8 cellular contexts compared by ENCODE assay signal in the genomic region with DNA sequence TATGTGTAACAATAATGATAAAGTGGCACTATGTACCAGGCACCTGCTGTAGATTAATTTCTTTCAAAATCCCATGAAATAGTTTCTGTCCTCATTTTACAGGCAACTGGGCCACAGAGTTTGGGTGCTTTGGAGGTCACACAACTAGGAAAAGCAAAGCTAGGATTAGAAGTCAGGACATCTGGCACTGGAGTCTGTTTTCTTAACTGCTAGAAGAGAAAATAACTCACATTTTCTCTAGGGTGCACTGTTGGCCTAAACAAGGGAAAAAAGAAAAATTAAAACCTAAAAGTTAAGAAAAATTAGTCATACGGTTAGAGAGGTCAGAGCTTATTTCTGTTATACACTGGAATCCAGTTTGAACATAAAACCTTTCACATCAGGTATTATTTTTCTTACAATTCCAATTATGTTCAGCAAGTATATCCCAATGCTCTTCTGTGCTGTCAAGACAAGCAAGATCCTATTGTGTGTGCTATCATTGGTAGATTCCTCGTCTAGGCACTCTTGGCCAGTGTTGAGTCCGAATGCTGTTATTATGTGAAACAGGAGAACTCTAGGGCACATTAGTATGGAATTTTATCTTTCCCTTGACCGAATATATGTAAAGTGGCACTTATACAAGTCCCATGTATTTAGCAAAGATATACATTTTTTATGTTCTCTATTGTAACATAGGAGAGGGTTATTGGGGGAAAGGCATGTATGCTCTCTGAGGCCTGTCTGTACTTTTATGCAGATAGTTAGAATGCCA. TPM values are rescaled to one million over a fixed set of nuclear protein-coding genes. Genes with fewer than 3 reads are reported as not detected.
A peak's percentile ranks its signal among the peaks of the same experiment; 100 is the strongest.
DNase-seq lines count a peak whose midpoint lies in the region; ATAC-seq, FAIRE-seq and TF ChIP-seq lines count a peak whose summit lies in the region.

No MANE protein-coding gene starts in this region.

- peak overlapping the region in 1 of 2 experiments; percentile 92 for H3K4me3 ChIP-seq in mesenchymal stem cell (ENCODE audit: insufficient read depth in 1 of 2, low read depth in 1 of 2, low read length in 2 of 2)
- H3K4me3 ChIP-seq in kidney (ENCODE audit: low read length in 2 of 2), result peak overlapping the region in 1 of 2 donors; percentile 99

- TF ChIP-seq CTCF in HFFc6 (IDR thresholded peaks at IDR 0.05), result peak; percentile 33
- no peak for TF ChIP-seq CTCF in WTC11 (IDR thresholded peaks at IDR 0.05)
- no peak for TF ChIP-seq CTCF in kidney (IDR thresholded peaks at IDR 0.05; ENCODE audit: borderline replicate concordance, extremely low read depth, insufficient read depth)

- H3K4me1 ChIP-seq in mesenchymal stem cell (ENCODE audit: control insufficient read depth, insufficient read depth, low read depth, low read length) (no peaks in the 10 kb centered on the region), kidney (ENCODE audit: control insufficient read depth in 1 of 2, insufficient read depth in 1 of 2, low read depth in 1 of 2, low read length in 2 of 2) (peaks cover 3 to 5% of the 10 kb centered on the region in 2 donors)

- H3K4me3 Mint-ChIP-seq in HFFc6, result peak overlapping the region; percentile 92
- peak overlapping the region; percentile 89; the same call in 1 of the 2 replicates for H3K4me3 Mint-ChIP-seq in WTC11

- no peak overlapping the region for H2BK120ac ChIP-seq in mesenchymal stem cell (ENCODE audit: low read depth, low read length)

- no peak overlapping the region for H3K4ac ChIP-seq in mesenchymal stem cell (ENCODE audit: low read depth in 1 of 2, low read length in 2 of 2)

- POLR2A ChIA-PET in WTC11 (lab: Charles Lee), result no interaction called here

- peak overlapping the region; percentile 55 for H3K4me2 ChIP-seq in mesenchymal stem cell (ENCODE audit: low read length, poor library complexity, severe bottlenecking)

- no peak overlapping the region for H4K91ac ChIP-seq in mesenchymal stem cell (ENCODE audit: low read length)

- H3K27ac ChIP-seq in mesenchymal stem cell (ENCODE audit: low read length, poor library complexity, severe bottlenecking) (peak overlapping the region; percentile 33), kidney (ENCODE audit: low read depth in 2 of 2, low read length in 2 of 2) (no peak overlapping the region)

- no peak overlapping the region for H3K23ac ChIP-seq in mesenchymal stem cell (ENCODE audit: low read length in 2 of 2)

- intact Hi-C loops in kidney (cut with DNase I), result no loop called here

- no peak overlapping the region for H2BK15ac ChIP-seq in mesenchymal stem cell (ENCODE audit: low read depth, poor library complexity, severe bottlenecking)

- no peaks in the 10 kb centered on the region for H3K9me3 ChIP-seq in mesenchymal stem cell (ENCODE audit: control insufficient read depth, low read length)
- H3K9me3 ChIP-seq in kidney (ENCODE audit: control insufficient read depth in 1 of 2, low read length in 2 of 2), result no peaks in the 10 kb centered on the region

- H3K18ac ChIP-seq in mesenchymal stem cell (ENCODE audit: low read depth in 1 of 2, low read length in 2 of 2), result no peak overlapping the region

- H3K36me3 Mint-ChIP-seq in HFFc6 (ENCODE audit: low read depth) (peaks cover 14% of the 10 kb centered on the region), WTC11 (peaks cover 10% of the 10 kb centered on the region)

- no peak overlapping the region for H2BK5ac ChIP-seq in mesenchymal stem cell (ENCODE audit: low read depth, low read length, poor library complexity, severe bottlenecking)

- H3K27me3 Mint-ChIP-seq in HFFc6 (ENCODE audit: insufficient read depth) (no peaks in the 10 kb centered on the region; the same call in 1 of the 2 replicates), WTC11 (ENCODE audit: low read depth) (no peaks in the 10 kb centered on the region)

- no peak overlapping the region for H2AK5ac ChIP-seq in mesenchymal stem cell (ENCODE audit: low read length, severe bottlenecking)

- H3K14ac ChIP-seq in mesenchymal stem cell (ENCODE audit: low read length in 2 of 2), result no peak overlapping the region

- H3K9ac ChIP-seq in mesenchymal stem cell (ENCODE audit: low read length) (peak overlapping the region; percentile 96), kidney (ENCODE audit: low read length in 2 of 2) (no peak overlapping the region)

- H3K27me3 ChIP-seq in mesenchymal stem cell (ENCODE audit: control insufficient read depth in 1 of 2, insufficient read depth in 1 of 2, low read length in 2 of 2), result no peaks in the 10 kb centered on the region

- H4K8ac ChIP-seq in mesenchymal stem cell (ENCODE audit: low read length), result no peak overlapping the region

- DNase-seq in Caki2 (ENCODE audit: low read depth) (peak; percentile 8), HFFc6 (peak; percentile 13), WTC11 (ENCODE audit: low spot score) (no peak), mesenchymal stem cell (peak; percentile 10), NCI-H1436 (lab: John Stamatoyannopoulos, UW) (no peak), kidney (no peak), NOMO-1 (lab: John Stamatoyannopoulos, UW; ENCODE audit: unreplicated experiment in 2 of 2) (no peak)

- H3K36me3 ChIP-seq in mesenchymal stem cell (ENCODE audit: control insufficient read depth in 1 of 2, insufficient read depth in 2 of 2, low read depth in 1 of 2, low read length in 2 of 2) (peaks cover 3 to 26% of the 10 kb centered on the region in 2 experiments), kidney (ENCODE audit: control insufficient read depth in 1 of 2, insufficient read depth in 2 of 2, low read length in 2 of 2) (peaks cover 6 to 9% of the 10 kb centered on the region in 2 donors)

- WGBS in mesenchymal stem cell, result 95% methylated on average over 3 of the region's 4 CpGs

- no peak overlapping the region for H2BK12ac ChIP-seq in mesenchymal stem cell (ENCODE audit: low read length in 2 of 2)

- FAIRE-seq in kidney (lab: Jason Lieb, UNC), result no peak

- CTCF ChIA-PET in WTC11 (lab: Charles Lee), result interaction anchor here (2.4 kb wide), 1 partner anchor 20 kb away, joined by 13 read pairs; a partner anchor contains a TSS

- H2AFZ ChIP-seq in mesenchymal stem cell (ENCODE audit: low read depth, low read length), result no peak overlapping the region

- H3K27ac Mint-ChIP-seq in HFFc6 (peak overlapping the region; percentile 91; the same call in 1 of the 2 replicates), WTC11 (no peak overlapping the region)

- H3K4me1 Mint-ChIP-seq in HFFc6 (ENCODE audit: low read depth) (peaks cover 20% of the 10 kb centered on the region), WTC11 (peaks cover 3% of the 10 kb centered on the region; the same call in 1 of the 2 replicates)

- ATAC-seq in WTC11, result no peak
- no peak for ATAC-seq in activated CD4-positive, CD25-positive, alpha-beta regulatory T cell treated with anti-CD3 and anti-CD28 coated beads, Interleukin-2, amount 50 U/mL, for 24 hours

- H3K79me1 ChIP-seq in mesenchymal stem cell (replicated peaks; ENCODE audit: low read length, poor library complexity, severe bottlenecking), result peaks cover 2% of the 10 kb centered on the region

- in situ Hi-C loops in Caki2 (cut with HindIII; ENCODE audit: low pct_unique_long_range_greater_than_20kb, low sequenced_read_pairs), result no loop called here

- H3K9me3 Mint-ChIP-seq in HFFc6 (no peaks in the 10 kb centered on the region), WTC11 (no peaks in the 10 kb centered on the region)

TF ChIP-seq in WTC11, 78 proteins besides CTCF, POLR2A, EP300 and RAD21 (continues in another document):
- no peak for TF ChIP-seq JUN (CRISPR knock-in tag; IDR thresholded peaks at IDR 0.05)
- TF ChIP-seq, protein P1, sequence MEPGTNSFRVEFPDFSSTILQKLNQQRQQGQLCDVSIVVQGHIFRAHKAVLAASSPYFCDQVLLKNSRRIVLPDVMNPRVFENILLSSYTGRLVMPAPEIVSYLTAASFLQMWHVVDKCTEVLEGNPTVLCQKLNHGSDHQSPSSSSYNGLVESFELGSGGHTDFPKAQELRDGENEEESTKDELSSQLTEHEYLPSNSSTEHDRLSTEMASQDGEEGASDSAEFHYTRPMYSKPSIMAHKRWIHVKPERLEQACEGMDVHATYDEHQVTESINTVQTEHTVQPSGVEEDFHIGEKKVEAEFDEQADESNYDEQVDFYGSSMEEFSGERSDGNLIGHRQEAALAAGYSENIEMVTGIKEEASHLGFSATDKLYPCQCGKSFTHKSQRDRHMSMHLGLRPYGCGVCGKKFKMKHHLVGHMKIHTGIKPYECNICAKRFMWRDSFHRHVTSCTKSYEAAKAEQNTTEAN (CRISPR knock-in tag; IDR thresholded peaks at IDR 0.05), result no peak

RNA-seq across cellular contexts. Expression of a gene that starts 1.5 kb away (rescaled TPM):
- total RNA-seq in Caki2 (2014; rRNA removed; shearing (Covaris generic); ENCODE audit: low replicate concordance), result 11.2 and 25.5 TPM in 2 replicates
- 1 to 10 TPM; 5.0 to 7.2 (median 7.0) TPM for total RNA-seq in HFFc6 (2021; fragmentation: NEBNext Ultra II Directional; extraction: Animal tissue kit (Norgen Biotek cat#: 25700))
- total RNA-seq in WTC11 (2021) (15.2 to 17.1 TPM (median 16.7 TPM) in 3 replicates), kidney (6.7 TPM)
- 5.6 TPM for polyA plus RNA-seq in mesenchymal stem cell (2013, experiment 1 of 2)
- 5.3 TPM for polyA plus RNA-seq in mesenchymal stem cell (2013, experiment 2 of 2)
- polyA plus RNA-seq in kidney (ENCODE audit: insufficient read depth, low read depth, low replicate concordance), result 8.0 TPM

RNA-seq across cellular contexts. Expression of a gene that starts 20.1 kb away (rescaled TPM):
- 33.8 and 39.8 TPM in 2 replicates for total RNA-seq in Caki2 (2014; rRNA removed; shearing (Covaris generic); ENCODE audit: low replicate concordance)
- total RNA-seq in HFFc6 (2021; fragmentation: NEBNext Ultra II Directional; extraction: Animal tissue kit (Norgen Biotek cat#: 25700)), result 10 to 100 TPM; 48.6 to 70.2 (median 60.3) TPM
- total RNA-seq in WTC11 (2021) (38.4 to 40.1 TPM (median 39.9 TPM) in 3 replicates), kidney (53.2 TPM)
- 73.6 TPM for polyA plus RNA-seq in mesenchymal stem cell (2013, experiment 1 of 2)
- 79.0 TPM for polyA plus RNA-seq in mesenchymal stem cell (2013, experiment 2 of 2)
- 61.2 TPM for polyA plus RNA-seq in kidney (ENCODE audit: insufficient read depth, low read depth, low replicate concordance)

RNA-seq across cellular contexts. Expression of a gene that starts 20.2 kb away (rescaled TPM):
- 11.1 and 19.2 TPM in 2 replicates for total RNA-seq in Caki2 (2014; rRNA removed; shearing (Covaris generic); ENCODE audit: low replicate concordance)
- total RNA-seq in HFFc6 (2021; fragmentation: NEBNext Ultra II Directional; extraction: Animal tissue kit (Norgen Biotek cat#: 25700)), result 10 to 100 TPM; 18.9 to 22.8 (median 20.5) TPM
- 49.8 to 74.5 TPM (median 69.5 TPM) in 3 replicates for total RNA-seq in WTC11 (2021)
- polyA plus RNA-seq in mesenchymal stem cell (2013, experiment 1 of 2), result 8.8 TPM
- 9.5 TPM for polyA plus RNA-seq in mesenchymal stem cell (2013, experiment 2 of 2)
- 23.5 TPM for total RNA-seq in kidney
- polyA plus RNA-seq in kidney (ENCODE audit: insufficient read depth, low read depth, low replicate concordance), result 6.9 TPM

Comparison
In these comparisons a context has a peak if more than half of its experiments do, and no peak if none do; other contexts are left out.
1. DNase-seq: peak in Caki2 (single experiment), HFFc6 (single experiment) and mesenchymal stem cell (single experiment); none in WTC11 (single experiment), NCI-H1436 (single experiment), kidney (single experiment) and NOMO-1 (0 of 2).